23 cellular contexts compared by ENCODE assay signal in genomic region chr2:1835581-1836201, GRCh38.
A peak's percentile ranks its signal among the peaks of the same experiment; 100 is the strongest.
DNase-seq lines count a peak whose midpoint lies in the region; ATAC-seq and TF ChIP-seq lines count a peak whose summit lies in the region.
"Had no signal": no experiment of that assay in that cellular context is flagged by ENCODE, and none has a peak within 500 bp of the region (broad histone marks: within the 10 kb centered on the region; RNA-seq: fewer than 3 reads in every experiment).

No MANE protein-coding gene starts in this region.

- no peak overlapping the region for H3K23ac ChIP-seq in neuronal stem cell (ENCODE audit: low read depth, low read length, poor library complexity)

- no peak overlapping the region for H4K91ac ChIP-seq in neuronal stem cell (ENCODE audit: low read depth, low read length, poor library complexity)

- H3K27me3 ChIP-seq in foreskin keratinocyte = no peaks in the 10 kb centered on the region
- no peaks in the 10 kb centered on the region for H3K27me3 ChIP-seq in neuronal stem cell (ENCODE audit: control insufficient read depth in 3 of 3, insufficient read depth in 3 of 3, low read depth in 1 of 3, low read length in 3 of 3)
- H3K27me3 ChIP-seq in upper lobe of right lung = no peaks in the 10 kb centered on the region
- H3K27me3 ChIP-seq: gastroesophageal sphincter had no signal

- no peak overlapping the region for H3K9ac ChIP-seq in neuronal stem cell (ENCODE audit: low read depth, low read length, poor library complexity)

- H2BK15ac ChIP-seq in neuronal stem cell (ENCODE audit: low read length) = peak overlapping the region; percentile 84

- H3K9me3 ChIP-seq in neuronal stem cell (replicated peaks in 1 of 2; ENCODE audit: control insufficient read depth in 2 of 2, insufficient read depth in 1 of 2, low read depth in 1 of 2, low read length in 2 of 2) = no peaks in the 10 kb centered on the region
- no peaks in the 10 kb centered on the region for H3K9me3 ChIP-seq in upper lobe of right lung
- H3K9me3 ChIP-seq: gastroesophageal sphincter, spleen, suprapubic skin had no signal

- H3K4me2 ChIP-seq in neuronal stem cell (ENCODE audit: insufficient read depth, low read length, poor library complexity, severe bottlenecking) = no peak overlapping the region

- ATAC-seq in foreskin keratinocyte (peak; percentile 8), upper lobe of right lung (peak; percentile 27), HG03135 (IDR thresholded peaks at IDR 0.05; ENCODE audit: unreplicated experiment) (no peak)
- ATAC-seq: gastroesophageal sphincter; SK-N-SH treated with all-trans-retinoic acid at 6 μM for 48 hours; stimulated activated effector memory CD8-positive, alpha-beta T cell treated with anti-CD3 and anti-CD28 coated beads, Interleukin-12 subunit alpha, Interleukin-12 subunit beta, amount 100 ng/mL, for 72 hours had no signal

- H3K4me3 ChIP-seq in neuronal stem cell (ENCODE audit: low read length in 2 of 2) (no peak overlapping the region), upper lobe of right lung (no peak overlapping the region)
- H3K4me3 ChIP-seq: gastroesophageal sphincter, spleen, suprapubic skin had no signal

- no peak overlapping the region for H2AFZ ChIP-seq in neuronal stem cell (ENCODE audit: low read length)

- H3K4ac ChIP-seq in neuronal stem cell (ENCODE audit: low read length) = no peak overlapping the region

- H3K27ac ChIP-seq in foreskin keratinocyte = no peak overlapping the region
- no peak overlapping the region for H3K27ac ChIP-seq in neuronal stem cell (replicated peaks; ENCODE audit: low read length)
- H3K27ac ChIP-seq in upper lobe of right lung = no peak overlapping the region
- H3K27ac ChIP-seq: 22Rv1, gastroesophageal sphincter, spleen, suprapubic skin had no signal

- TF ChIP-seq CTCF in foreskin keratinocyte (conservative IDR thresholded peaks at IDR 0.05) (no peak), upper lobe of right lung (IDR thresholded peaks at IDR 0.05) (no peak)

- H4K8ac ChIP-seq in neuronal stem cell (ENCODE audit: low read depth, low read length) = no peak overlapping the region

- no peak overlapping the region for H3K14ac ChIP-seq in neuronal stem cell (ENCODE audit: low read length)

- intact Hi-C loops in upper lobe of right lung (cut with DNase I) = no loop called here

- H3K79me1 ChIP-seq in neuronal stem cell (ENCODE audit: low read depth, low read length) = no peaks in the 10 kb centered on the region

- H3K4me1 ChIP-seq in foreskin keratinocyte (no peaks in the 10 kb centered on the region), neuronal stem cell (ENCODE audit: control insufficient read depth in 2 of 2, insufficient read depth in 1 of 2, low read depth in 1 of 2, low read length in 2 of 2) (peaks cover 0 to 13% of the 10 kb centered on the region in 2 donors), upper lobe of right lung (no peaks in the 10 kb centered on the region)
- H3K4me1 ChIP-seq: spleen had no signal

- peak overlapping the region; percentile 88 for H3K18ac ChIP-seq in neuronal stem cell (ENCODE audit: low read length)

- H2BK5ac ChIP-seq in neuronal stem cell (ENCODE audit: low read length) = no peak overlapping the region

- peak overlapping the region; percentile 24 for H2BK120ac ChIP-seq in neuronal stem cell (ENCODE audit: low read depth, low read length)

- no CpG with 5 or more reads among the region's 13 CpGs for WGBS in neuronal stem cell (ENCODE audit: extremely low coverage in 2 of 2, insufficient read length in 2 of 2, insufficient replicate concordance in 1 of 2), 2 donors

- no peak overlapping the region for H2BK12ac ChIP-seq in neuronal stem cell (ENCODE audit: low read length)

- H2AK5ac ChIP-seq in neuronal stem cell (ENCODE audit: low read depth, low read length) = peak overlapping the region; percentile 82

- DNase-seq in DMS 273 (lab: John Stamatoyannopoulos, UW; ENCODE audit: unreplicated experiment) (peak; percentile 12), DMS 273 treated with DMSO at 0.1 percent for 48 hours (lab: John Stamatoyannopoulos, UW) (no peak), foreskin keratinocyte (no peak), neuronal stem cell (ENCODE audit: low spot score) (no peak), upper lobe of right lung (peak; percentile 65), erythroblast (lab: John Stamatoyannopoulos, UW) (no peak), NOMO-1 treated with dmso at 0.1 percent for 144 hours (lab: John Stamatoyannopoulos, UW; ENCODE audit: unreplicated experiment) (no peak)
- DNase-seq: activated CD4-positive, alpha-beta T cell treated with anti-CD3 and anti-CD28 coated beads, Interleukin-2, amount 10 ng/mL, durations not matched to agents 24 days and 14 days; activated naive CD4-positive, alpha-beta T cell treated with Interleukin-2 at 50 U/mL for 16 hours; activated T-cell treated with anti-CD3 and anti-CD28 coated beads, Interleukin-2, amount 50 U/mL, for 48 hours; DMS79; endodermal cell; NCI-H1694 treated with DMSO at 0.1 percent for 48 hours; NCI-H2171 treated with DMSO at 0.1 percent for 48 hours; NCI-H526 treated with DMSO at 0.1 percent for 48 hours; spleen; stimulated activated CD4-positive, alpha-beta T cell treated with anti-CD3 and anti-CD28 coated beads, Interleukin-2, amount 100 ng/mL, for 48 hours had no signal

- H3K36me3 ChIP-seq in neuronal stem cell (replicated peaks in 1 of 2; ENCODE audit: control insufficient read depth in 2 of 2, insufficient read depth in 2 of 2, low read length in 2 of 2) (no peaks in the 10 kb centered on the region), upper lobe of right lung (no peaks in the 10 kb centered on the region)
- H3K36me3 ChIP-seq: gastroesophageal sphincter, spleen, suprapubic skin had no signal

- no peak for TF ChIP-seq POLR2A in erythroblast (IDR thresholded peaks at IDR 0.05; ENCODE audit: low read length)

Comparison
In these comparisons a context has a peak if more than half of its experiments do, and no peak if none do; other contexts are left out.
1. DNase-seq: peak in DMS 273 (single experiment) and upper lobe of right lung (single experiment); none in DMS 273 treated with DMSO at 0.1 percent for 48 hours (single experiment), foreskin keratinocyte (0 of 2), neuronal stem cell (single experiment), erythroblast (0 of 2) and NOMO-1 treated with dmso at 0.1 percent for 144 hours (single experiment).